ENCODE assay signal across 10 cellular contexts in the genomic region with DNA sequence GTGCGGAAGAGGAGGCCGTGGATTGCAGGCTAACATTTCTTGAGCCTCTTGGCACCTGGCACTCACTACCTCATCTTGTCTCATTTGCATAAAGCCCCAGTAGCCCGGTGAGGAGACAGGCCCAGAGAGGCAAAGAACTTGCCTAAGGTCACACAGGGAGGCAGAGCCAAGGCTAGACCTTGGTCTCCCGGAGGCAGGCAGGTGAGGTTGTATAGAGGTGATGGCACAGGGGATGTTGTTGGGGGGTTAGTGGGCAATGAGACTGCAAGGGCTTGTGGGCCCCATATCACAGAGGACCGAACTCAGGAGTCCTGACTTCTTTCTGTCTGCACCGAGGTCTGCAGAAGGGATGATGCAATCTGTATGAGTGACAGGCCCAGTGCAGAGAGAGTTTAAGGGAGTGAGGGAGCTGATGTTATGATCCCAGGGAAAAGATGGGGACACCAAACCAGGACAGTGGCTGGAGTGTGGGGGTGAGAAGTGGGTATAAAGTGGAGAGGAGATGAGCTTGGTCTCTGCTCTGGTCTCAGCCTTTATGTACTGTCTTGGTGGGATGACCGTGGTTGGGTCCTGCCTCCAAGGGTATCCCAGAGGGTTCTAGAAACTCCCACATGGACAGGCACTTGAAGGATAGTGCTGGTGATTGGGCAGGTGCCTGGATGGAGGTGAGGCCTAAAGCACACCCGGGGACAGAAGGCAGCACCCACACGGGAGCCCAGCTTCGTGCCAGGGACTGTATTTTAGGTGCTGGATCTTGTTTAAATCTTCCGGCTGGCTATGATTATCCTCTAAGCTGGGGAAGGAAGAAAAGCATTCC. TPM values are rescaled to one million over a fixed set of nuclear protein-coding genes. Genes with fewer than 3 reads are reported as not detected.
DNase-seq lines count a peak whose midpoint lies in the region; ATAC-seq, FAIRE-seq and TF ChIP-seq lines count a peak whose summit lies in the region.
"Had no signal": no experiment of that assay in that cellular context is flagged by ENCODE, and none has a peak within 500 bp of the region (broad histone marks: within the 10 kb centered on the region; RNA-seq: fewer than 3 reads in every experiment).

No MANE protein-coding gene starts in this region.

- no peaks in the 10 kb centered on the region for H3K9me3 ChIP-seq in esophagus squamous epithelium
- H3K9me3 ChIP-seq in pancreas, result no peaks in the 10 kb centered on the region

- FAIRE-seq in pancreas (lab: Jason Lieb, UNC), result no peak
- FAIRE-seq: islet of Langerhans had no signal

- H3K4me1 ChIP-seq in esophagus squamous epithelium (peaks cover 54 to 96% (median 91%) of the 10 kb centered on the region in 3 donors), pancreas (peaks cover 14 to 41% (median 15%) of the 10 kb centered on the region in 3 donors)

- H3K27me3 Mint-ChIP-seq in CD14-positive monocyte (ENCODE audit: low read depth in 3 of 3), result peaks cover 0 to 3% (median 2%) of the 10 kb centered on the region in 3 donors
- no peaks in the 10 kb centered on the region for H3K27me3 Mint-ChIP-seq in activated T-helper 17 cell treated with anti-CD3 and anti-CD28 coated beads, Interleukin-2, amount 50 U/mL, for 72 hours

- WGBS in esophagus squamous epithelium, 2 donors, result 30 to 36% methylated on average over 10 to 11 of the region's 11 CpGs
- 65 to 69% methylated on average over 11 of the region's 11 CpGs for WGBS in pancreas, 2 donors

- DNase-seq in CD14-positive monocyte (ENCODE audit: low spot score) (no peak), NCI-H2029 treated with DMSO at 0.1 percent for 48 hours (lab: John Stamatoyannopoulos, UW) (peak; percentile 29), esophagus squamous epithelium (lab: John Stamatoyannopoulos, UW) (no peak), pancreas (peak in 1 of 6 donors; percentile 30), SK-N-DZ (ENCODE audit: low spot score) (no peak), NCI-H146 (lab: John Stamatoyannopoulos, UW) (no peak)

- intact Hi-C loops in CD14-positive monocyte (cut with micrococcal nuclease), result loop anchor here in 1 of 2 donors (5.0 kb wide), 1 partner anchor 82 kb away; no protein-coding TSS in a partner anchor
- intact Hi-C loops in esophagus squamous epithelium (cut with DNase I), result no loop called here
- intact Hi-C loops in pancreas (cut with DNase I), result no loop called here

- no peak for ATAC-seq in pancreas
- no peak for ATAC-seq in GM21619 (IDR thresholded peaks at IDR 0.05; ENCODE audit: unreplicated experiment)
- no peak for ATAC-seq in activated T-helper 17 cell treated with anti-CD3 and anti-CD28 coated beads, Interleukin-2, amount 50 U/mL, for 72 hours (replicated peaks)

- peak in 1 of 4 donors; percentile 13 for TF ChIP-seq POLR2A in esophagus squamous epithelium (IDR thresholded peaks at IDR 0.05)

- peak overlapping the region; percentile 94 to 100 (median 96) for H3K27ac ChIP-seq in esophagus squamous epithelium
- H3K27ac ChIP-seq in pancreas, result peak overlapping the region; percentile 56 to 89 (median 78)

- H3K4me1 Mint-ChIP-seq in CD14-positive monocyte, result peaks cover 54% of the 10 kb centered on the region
- peaks cover 5% of the 10 kb centered on the region for H3K4me1 Mint-ChIP-seq in activated T-helper 17 cell treated with anti-CD3 and anti-CD28 coated beads, Interleukin-2, amount 50 U/mL, for 72 hours

- TF ChIP-seq CTCF in CD14-positive monocyte (IDR thresholded peaks at IDR 0.05), result no peak
- no peak for TF ChIP-seq CTCF in esophagus squamous epithelium (IDR thresholded peaks at IDR 0.05)
- no peak for TF ChIP-seq CTCF in pancreas (IDR thresholded peaks at IDR 0.05)

- H3K9me3 Mint-ChIP-seq in CD14-positive monocyte, result peaks cover 0 to 2% (median 0%) of the 10 kb centered on the region in 7 donors
- H3K9me3 Mint-ChIP-seq in activated T-helper 17 cell treated with anti-CD3 and anti-CD28 coated beads, Interleukin-2, amount 50 U/mL, for 72 hours, result no peaks in the 10 kb centered on the region
- H3K9me3 Mint-ChIP-seq: T-helper 1 cell treated with Interleukin-12 subunit alpha and Interleukin-12 subunit beta and Interleukin-4 antibody, amounts not matched to agents 30 μg/mL and 1 μg/mL, for 36 hours had no signal

- H3K27ac Mint-ChIP-seq in CD14-positive monocyte, result peak overlapping the region in 6 of 7 donors; percentile 53 to 92 (median 84)
- no peak overlapping the region for H3K27ac Mint-ChIP-seq in activated T-helper 17 cell treated with anti-CD3 and anti-CD28 coated beads, Interleukin-2, amount 50 U/mL, for 72 hours
- H3K27ac Mint-ChIP-seq: T-helper 1 cell treated with Interleukin-12 subunit alpha and Interleukin-12 subunit beta and Interleukin-4 antibody, amounts not matched to agents 30 μg/mL and 1 μg/mL, for 36 hours had no signal

- no peaks in the 10 kb centered on the region for H3K27me3 ChIP-seq in esophagus squamous epithelium
- H3K27me3 ChIP-seq in pancreas, result no peaks in the 10 kb centered on the region

- H3K36me3 ChIP-seq in esophagus squamous epithelium (no peaks in the 10 kb centered on the region), pancreas (no peaks in the 10 kb centered on the region)

- H3K4me3 ChIP-seq in esophagus squamous epithelium (peak overlapping the region in 1 of 4 donors; percentile 44), pancreas (no peak overlapping the region)

- peak overlapping the region in 1 of 2 donors; percentile 78 for H3K4me3 Mint-ChIP-seq in CD14-positive monocyte
- H3K4me3 Mint-ChIP-seq in activated T-helper 17 cell treated with anti-CD3 and anti-CD28 coated beads, Interleukin-2, amount 50 U/mL, for 72 hours, result no peak overlapping the region
- H3K4me3 Mint-ChIP-seq: T-helper 1 cell treated with Interleukin-12 subunit alpha and Interleukin-12 subunit beta and Interleukin-4 antibody, amounts not matched to agents 30 μg/mL and 1 μg/mL, for 36 hours had no signal

- peaks cover 16 to 34% of the 10 kb centered on the region in 2 donors for H3K36me3 Mint-ChIP-seq in CD14-positive monocyte
- no peaks in the 10 kb centered on the region for H3K36me3 Mint-ChIP-seq in activated T-helper 17 cell treated with anti-CD3 and anti-CD28 coated beads, Interleukin-2, amount 50 U/mL, for 72 hours (ENCODE audit: low read depth)

RNA-seq across cellular contexts. Expression of a gene that starts 21.8 kb away (rescaled TPM):
- polyA plus RNA-seq in CD14-positive monocyte, result 100 to 1,000 TPM in 1 of 2 donors, 10 to 100 TPM in 1; 95.8 to 187 TPM
- total RNA-seq in esophagus squamous epithelium, result 1,000 to 10,000 TPM in 2 of 4 donors, 100 to 1,000 TPM in 2; 287 to 1,151 (median 926) TPM
- total RNA-seq in pancreas, result 100 to 1,000 TPM in 3 of 6 donors, 10 to 100 TPM in 3; 44.0 to 190 (median 97.8) TPM
- polyA plus RNA-seq in pancreas, result 100 to 1,000 TPM; 154 to 193 TPM
- 0.10 and 1.2 TPM in 2 replicates for polyA plus RNA-seq in SK-N-DZ (2014; cell fraction: cytosol; rRNA removed)
- polyA plus RNA-seq in SK-N-DZ (2014; cell fraction: nucleus; rRNA removed), result 0.72 and 2.9 TPM in 2 replicates
- 1 to 10 TPM; 5.1 to 5.6 TPM for total RNA-seq in activated T-helper 17 cell treated with anti-CD3 and anti-CD28 coated beads, Interleukin-2, amount 50 U/mL, for 72 hours

Comparison
In these comparisons a context has a peak if more than half of its experiments do, and no peak if none do; other contexts are left out.
1. RNA of a gene that starts 21.8 kb away (total RNA-seq): 287 to 1,151 TPM in esophagus squamous epithelium and 44.0 to 190 TPM in pancreas; 5.1 to 5.6 TPM in activated T-helper 17 cell treated with anti-CD3 and anti-CD28 coated beads, Interleukin-2, amount 50 U/mL, for 72 hours; every median in the first group is over 4 times any median in the second.